16 cellular contexts compared by ENCODE assay signal in genomic region chr4:4763815-4764202, GRCh38.
DNase-seq lines count a peak whose midpoint lies in the region; ATAC-seq and TF ChIP-seq lines count a peak whose summit lies in the region.
"Had no signal": no experiment of that assay in that cellular context is flagged by ENCODE, and none has a peak within 500 bp of the region (broad histone marks: within the 10 kb centered on the region; RNA-seq: fewer than 3 reads in every experiment).

No MANE protein-coding gene starts in this region.

- H3K4me3 Mint-ChIP-seq in HFFc6: peak overlapping the region; percentile 77
- H3K4me3 Mint-ChIP-seq: activated CD4-positive, alpha-beta T cell treated with anti-CD3 and anti-CD28 coated beads, Interleukin-2, amount 10 ng/mL, durations not matched to agents 7 days and 5 days; activated T-helper 1 cell treated with anti-CD3 and anti-CD28 coated beads, Interleukin-12 subunit alpha, Interleukin-12 subunit beta, Interleukin-2, Interleukin-4 antibody, amounts not matched to agents 30 ng/mL and 10 ng/mL and 1 ng/mL, durations not matched to agents 14 hours and 24 hours and 36 hours had no signal

- no peaks in the 10 kb centered on the region; the same call in 1 of the 2 replicates for H3K9me3 Mint-ChIP-seq in HFFc6

- ATAC-seq in GM21515 (IDR thresholded peaks at IDR 0.05; ENCODE audit: unreplicated experiment): no peak

- peak overlapping the region; percentile 93 for H3K27ac ChIP-seq in mesodermal cell (ENCODE audit: low read depth, low read length, severe bottlenecking)

- no peak overlapping the region for H3K9ac ChIP-seq in adipocyte (ENCODE audit: low read length)

- H3K4me1 Mint-ChIP-seq in HFFc6 (ENCODE audit: low read depth): peaks cover 34% of the 10 kb centered on the region

- WGBS in mesodermal cell (ENCODE audit: insufficient coverage in 2 of 2), 2 experiments: 32 to 44% methylated on average over 3 to 4 of the region's 4 CpGs

- H3K9me3 ChIP-seq in adipocyte (ENCODE audit: control insufficient read depth, low read length) (peaks cover 6% of the 10 kb centered on the region), mesodermal cell (ENCODE audit: control insufficient read depth, low read length) (no peaks in the 10 kb centered on the region)
- H3K9me3 ChIP-seq: HAP-1 had no signal

- no peaks in the 10 kb centered on the region for H3K36me3 Mint-ChIP-seq in HFFc6 (ENCODE audit: low read depth)

- H3K27ac Mint-ChIP-seq in HFFc6: peak overlapping the region; percentile 76
- H3K27ac Mint-ChIP-seq: T-helper 2 cell treated with Interferon-gamma antibody and Interleukin-4, amounts not matched to agents 5 μg/mL and 100 μg/mL, for 36 hours had no signal

- H3K27me3 ChIP-seq in adipocyte (replicated peaks; ENCODE audit: control insufficient read depth, insufficient read depth, low read length): no peaks in the 10 kb centered on the region

- no peaks in the 10 kb centered on the region for H3K36me3 ChIP-seq in adipocyte (ENCODE audit: control insufficient read depth, insufficient read depth, low read length, severe bottlenecking)
- H3K36me3 ChIP-seq in mesodermal cell (ENCODE audit: control insufficient read depth, insufficient read depth, low read length): no peaks in the 10 kb centered on the region
- H3K36me3 ChIP-seq: HAP-1 had no signal

- DNase-seq in Daoy (ENCODE audit: low read depth) (peak; percentile 73), HFFc6 (peak; percentile 9), adipocyte (ENCODE audit: low read depth) (peak; percentile 9), hippocampal formation (lab: John Stamatoyannopoulos, UW) (no peak), NOMO-1 (lab: John Stamatoyannopoulos, UW; ENCODE audit: unreplicated experiment in 2 of 2) (no peak), SK-N-DZ (ENCODE audit: low spot score) (no peak)
- DNase-seq: activated CD4-positive, alpha-beta T cell treated with anti-CD3 and anti-CD28 coated beads, Interleukin-2, amount 10 ng/mL, durations not matched to agents 7 days and 5 days; AML-193; aorta; NCI-H446; RPMI8226 had no signal

- no peaks in the 10 kb centered on the region for H3K4me1 ChIP-seq in adipocyte (ENCODE audit: control insufficient read depth, insufficient read depth, low read length)
- H3K4me1 ChIP-seq in mesodermal cell (ENCODE audit: control insufficient read depth, insufficient read depth, low read length, poor library complexity, severe bottlenecking): peaks cover 55% of the 10 kb centered on the region
- H3K4me1 ChIP-seq: HAP-1 had no signal

- peaks cover 9% of the 10 kb centered on the region for H3K27me3 Mint-ChIP-seq in HFFc6 (ENCODE audit: insufficient read depth)
- H3K27me3 Mint-ChIP-seq: activated CD4-positive, alpha-beta T cell treated with anti-CD3 and anti-CD28 coated beads, Interleukin-2, amount 10 ng/mL, durations not matched to agents 7 days and 5 days had no signal

- H3K4me3 ChIP-seq in adipocyte (ENCODE audit: low read length) (no peak overlapping the region), mesodermal cell (ENCODE audit: extremely low read depth, insufficient read depth, low read length, poor library complexity, severe bottlenecking) (no peak overlapping the region)
- H3K4me3 ChIP-seq: HAP-1 had no signal

- TF ChIP-seq CTCF in HFFc6 (IDR thresholded peaks at IDR 0.05): no peak

Comparison
In these comparisons a context has a peak if more than half of its experiments do, and no peak if none do; other contexts are left out.
1. DNase-seq: peak in Daoy (single experiment), HFFc6 (single experiment) and adipocyte (single experiment); none in hippocampal formation (0 of 2), NOMO-1 (0 of 2) and SK-N-DZ (single experiment).